Comparison of ENCODE assay signal across 15 cellular contexts in genomic region chr1:24970926-24971530, GRCh38. TPM values are rescaled to one million over a fixed set of nuclear protein-coding genes. Genes with fewer than 3 reads are reported as not detected.
DNase-seq lines count a peak whose midpoint lies in the region; ATAC-seq, FAIRE-seq and TF ChIP-seq lines count a peak whose summit lies in the region.
"Had no signal": no experiment of that assay in that cellular context is flagged by ENCODE, and none has a peak within 500 bp of the region (broad histone marks: within the 10 kb centered on the region; RNA-seq: fewer than 3 reads in every experiment).

No MANE protein-coding gene starts in this region.

- FAIRE-seq in GM12891 (lab: Jason Lieb, UNC): peak; percentile 97

- 58% methylated on average over 17 of the region's 17 CpGs for WGBS in tibial nerve, 2 donors

- H3K9me3 Mint-ChIP-seq in activated CD4-positive, alpha-beta memory T cell treated with anti-CD3 and anti-CD28 coated beads, Interleukin-2, amount 10 ng/mL, durations not matched to agents 7 days and 5 days: peaks cover 21% of the 10 kb centered on the region
- H3K9me3 Mint-ChIP-seq in memory B cell: peaks cover 11% of the 10 kb centered on the region

- H3K4me3 ChIP-seq in BLaER1 treated with 17β-estradiol and CSF1 and Interleukin-3, amounts not matched to agents 10 nM and 100 nM: no peak overlapping the region
- H3K4me3 ChIP-seq in tibial nerve: no peak overlapping the region

- no peak overlapping the region for H3K4me3 Mint-ChIP-seq in activated CD4-positive, alpha-beta memory T cell treated with anti-CD3 and anti-CD28 coated beads, Interleukin-2, amount 10 ng/mL, durations not matched to agents 7 days and 5 days
- no peak overlapping the region for H3K4me3 Mint-ChIP-seq in memory B cell
- H3K4me3 Mint-ChIP-seq: CD14-positive monocyte had no signal

- CTCF ChIA-PET in activated CD4-positive, alpha-beta memory T cell treated with anti-CD3 and anti-CD28 coated beads, Interleukin-2, amount 10 ng/mL, durations not matched to agents 7 days and 5 days (lab: Charles Lee): interaction anchor here (1.2 to 1.3 kb wide), 3 partner anchors 20 to 66 kb away, joined by 4 to 5 read pairs (median 4); no protein-coding TSS in a partner anchor

- peak overlapping the region; percentile 40 for H3K27ac Mint-ChIP-seq in activated CD4-positive, alpha-beta memory T cell treated with anti-CD3 and anti-CD28 coated beads, Interleukin-2, amount 10 ng/mL, durations not matched to agents 7 days and 5 days
- H3K27ac Mint-ChIP-seq in memory B cell: peak overlapping the region; percentile 3

- peaks cover 23 to 29% (median 25%) of the 10 kb centered on the region in 11 experiments for H3K9me3 ChIP-seq in BLaER1 treated with 17β-estradiol and CSF1 and Interleukin-3, amounts not matched to agents 10 nM and 100 nM (replicated peaks in 1 of 11)
- peaks cover 0 to 22% (median 5%) of the 10 kb centered on the region in 4 donors for H3K9me3 ChIP-seq in tibial nerve

- peaks cover 40 to 58% (median 47%) of the 10 kb centered on the region in 10 experiments for H3K4me1 ChIP-seq in BLaER1 treated with 17β-estradiol and CSF1 and Interleukin-3, amounts not matched to agents 10 nM and 100 nM
- peaks cover 0 to 12% (median 0%) of the 10 kb centered on the region in 4 donors for H3K4me1 ChIP-seq in tibial nerve

- ATAC-seq in memory B cell (ENCODE audit: low read depth) (no peak), GM19324 (IDR thresholded peaks at IDR 0.05; ENCODE audit: low FRiP score, unreplicated experiment) (no peak)
- ATAC-seq: Right ventricle myocardium inferior had no signal

- no peaks in the 10 kb centered on the region for H4K20me1 ChIP-seq in BLaER1 treated with 17β-estradiol and CSF1 and Interleukin-3, amounts not matched to agents 10 nM and 100 nM

- DNase-seq in GM12891 (ENCODE audit: insufficient read length, low spot score): no peak
- DNase-seq in activated CD4-positive, alpha-beta memory T cell treated with anti-CD3 and anti-CD28 coated beads, Interleukin-2, amount 10 ng/mL, durations not matched to agents 7 days and 5 days: no peak
- DNase-seq in memory B cell (ENCODE audit: low spot score in 2 of 2): no peak
- no peak for DNase-seq in AG20443 (ENCODE audit: low spot score)
- DNase-seq in tibial nerve (ENCODE audit: low spot score in 2 of 2): no peak
- no peak for DNase-seq in SKM-1 (lab: John Stamatoyannopoulos, UW; ENCODE audit: unreplicated experiment)
- DNase-seq: NCI-H1694 treated with DMSO at 0.1 percent for 48 hours; NCI-H774; stimulated activated CD4-positive, alpha-beta T cell treated with anti-CD3 and anti-CD28 coated beads, Interleukin-2, amount 100 ng/mL, for 48 hours; stimulated activated naive CD4-positive, alpha-beta T cell treated with Interleukin-2 at 50 U/mL for 16 hours had no signal

- H3K36me3 Mint-ChIP-seq in activated CD4-positive, alpha-beta memory T cell treated with anti-CD3 and anti-CD28 coated beads, Interleukin-2, amount 10 ng/mL, durations not matched to agents 7 days and 5 days (ENCODE audit: low read depth): peaks cover 27% of the 10 kb centered on the region
- peaks cover 7% of the 10 kb centered on the region for H3K36me3 Mint-ChIP-seq in memory B cell

- H3K4me1 Mint-ChIP-seq in activated CD4-positive, alpha-beta memory T cell treated with anti-CD3 and anti-CD28 coated beads, Interleukin-2, amount 10 ng/mL, durations not matched to agents 7 days and 5 days: peaks cover 67% of the 10 kb centered on the region
- peaks cover 8% of the 10 kb centered on the region for H3K4me1 Mint-ChIP-seq in memory B cell

- peak overlapping the region; percentile 54 to 78 (median 70) for H3K4me2 ChIP-seq in BLaER1 treated with 17β-estradiol and CSF1 and Interleukin-3, amounts not matched to agents 10 nM and 100 nM

- no peak for TF ChIP-seq EP300 in tibial nerve (IDR thresholded peaks at IDR 0.05)

- 0 out of 22 replicates have a peak overlapping the region, but pooled peaks of 2 of the 11 experiments have one; percentile 6 to 8 for H3K9ac ChIP-seq in BLaER1 treated with 17β-estradiol and CSF1 and Interleukin-3, amounts not matched to agents 10 nM and 100 nM

- POLR2A ChIA-PET in activated CD4-positive, alpha-beta memory T cell treated with anti-CD3 and anti-CD28 coated beads, Interleukin-2, amount 10 ng/mL, durations not matched to agents 7 days and 5 days (lab: Charles Lee): interaction anchor here (0.9 to 1.5 kb wide), 5 partner anchors 9 to 60 kb away, joined by 3 to 5 read pairs (median 3); partner anchors contain the start of gene RUNX3

- no peaks in the 10 kb centered on the region for H3K27me3 Mint-ChIP-seq in activated CD4-positive, alpha-beta memory T cell treated with anti-CD3 and anti-CD28 coated beads, Interleukin-2, amount 10 ng/mL, durations not matched to agents 7 days and 5 days
- H3K27me3 Mint-ChIP-seq in memory B cell: no peaks in the 10 kb centered on the region

- no peaks in the 10 kb centered on the region for H3K36me3 ChIP-seq in BLaER1 treated with 17β-estradiol and CSF1 and Interleukin-3, amounts not matched to agents 10 nM and 100 nM
- H3K36me3 ChIP-seq in tibial nerve: no peaks in the 10 kb centered on the region

- TF ChIP-seq POLR2A in GM12891 (IDR thresholded peaks at IDR 0.05; ENCODE audit: low read depth, low read length) (no peak), tibial nerve (IDR thresholded peaks at IDR 0.05) (no peak)

- no peaks in the 10 kb centered on the region for H3K27me3 ChIP-seq in BLaER1 treated with 17β-estradiol and CSF1 and Interleukin-3, amounts not matched to agents 10 nM and 100 nM
- peaks cover 0 to 24% of the 10 kb centered on the region in 2 donors for H3K27me3 ChIP-seq in tibial nerve

- no peak for TF ChIP-seq CTCF in tibial nerve (IDR thresholded peaks at IDR 0.05)

- peak overlapping the region in 2 of 11 experiments; percentile 23 to 31; a peak in 3 of 22 replicates for H3K27ac ChIP-seq in BLaER1 treated with 17β-estradiol and CSF1 and Interleukin-3, amounts not matched to agents 10 nM and 100 nM
- H3K27ac ChIP-seq in tibial nerve: no peak overlapping the region

TF ChIP-seq in GM12891, 5 proteins besides CTCF, POLR2A, EP300 and RAD21:
- TF ChIP-seq SPI1 (IDR thresholded peaks at IDR 0.05; ENCODE audit: low read depth, low read length) (no peak), TAF1 (IDR thresholded peaks at IDR 0.05; ENCODE audit: low read depth, low read length) (no peak), POU2F2 (IDR thresholded peaks at IDR 0.05; ENCODE audit: low read depth, low read length) (peak; percentile 39; the same call in 1 of the 2 replicates), POLR2AphosphoS5 (IDR thresholded peaks at IDR 0.05; ENCODE audit: low read depth, low read length) (no peak)

RNA-seq across cellular contexts. Expression of gene RUNX3, which starts 41.0 kb away (rescaled TPM):
- polyA plus RNA-seq in GM12891 (2012; ENCODE audit: low read depth, missing spikeins): 82.2 TPM
- total RNA-seq in activated CD4-positive, alpha-beta memory T cell treated with anti-CD3 and anti-CD28 coated beads, Interleukin-2, amount 10 ng/mL, durations not matched to agents 7 days and 5 days: 100 to 1,000 TPM; 177 to 183 TPM
- 1 to 10 TPM in 3 of 4 donors, under 1 TPM in 1; 0.22 to 3.3 (median 1.2) TPM for total RNA-seq in tibial nerve
- total RNA-seq: dermis blood vessel endothelial cell had no signal

Comparison
In these comparisons a context has a peak if more than half of its experiments do, and no peak if none do; other contexts are left out.
1. RNA of gene RUNX3, which starts 41.0 kb away (total RNA-seq): 177 to 183 TPM in activated CD4-positive, alpha-beta memory T cell treated with anti-CD3 and anti-CD28 coated beads, Interleukin-2, amount 10 ng/mL, durations not matched to agents 7 days and 5 days; 0.22 to 3.3 TPM in tibial nerve; every median in the first group is over 10 times any median in the second.